ENCODE assay signal across 22 cellular contexts in genomic region chr9:37032713-37033112, GRCh38. TPM values are rescaled to one million over a fixed set of nuclear protein-coding genes. Genes with fewer than 3 reads are reported as not detected.
A peak's percentile ranks its signal among the peaks of the same experiment; 100 is the strongest.
DNase-seq lines count a peak whose midpoint lies in the region; ATAC-seq and TF ChIP-seq lines count a peak whose summit lies in the region.
"Had no signal": no experiment of that assay in that cellular context is flagged by ENCODE, and none has a peak within 500 bp of the region (broad histone marks: within the 10 kb centered on the region; RNA-seq: fewer than 3 reads in every experiment).

No MANE protein-coding gene starts in this region.

- H2AFZ ChIP-seq in OCI-LY1 (ENCODE audit: low read length) (no peak overlapping the region), osteoblast (ENCODE audit: low read length) (no peak overlapping the region)

- H3K27ac ChIP-seq in OCI-LY1 (ENCODE audit: low read depth, low read length, poor library complexity, severe bottlenecking) (peak overlapping the region; percentile 97), osteoblast (ENCODE audit: low read depth, low read length) (no peak overlapping the region), foreskin keratinocyte (no peak overlapping the region)
- H3K27ac ChIP-seq: 22Rv1, transverse colon had no signal

- H4K20me1 ChIP-seq in OCI-LY1 (ENCODE audit: insufficient read depth, low read length) = no peaks in the 10 kb centered on the region
- H4K20me1 ChIP-seq in osteoblast (ENCODE audit: insufficient read depth, low read length) = peaks cover 8% of the 10 kb centered on the region

- H3K9me2 ChIP-seq in OCI-LY1 (ENCODE audit: low read depth, low read length) = no peaks in the 10 kb centered on the region

- DNase-seq in DMS53 (lab: John Stamatoyannopoulos, UW) = peak; percentile 19
- no peak for DNase-seq in DMS53 treated with DMSO at 0.1 percent for 48 hours (lab: John Stamatoyannopoulos, UW; ENCODE audit: unreplicated experiment)
- DNase-seq in osteoblast (ENCODE audit: insufficient read length, low spot score, missing footprints) = peak; percentile 29
- DNase-seq in epidermal melanocyte (ENCODE audit: insufficient read length, low spot score) = no peak
- DNase-seq in foreskin keratinocyte = no peak
- DNase-seq in stimulated activated CD4-positive, alpha-beta T cell treated with anti-CD3 and anti-CD28 coated beads, Interleukin-4, amount 100 ng/mL, for 4 hours = no peak
- DNase-seq: activated CD4-positive, CD25-positive, alpha-beta regulatory T cell treated with anti-CD3 and anti-CD28 coated beads, Interleukin-2, amount 50 U/mL, for 72 hours; activated gamma-delta T cell treated with Interleukin-2 at 50 U/mL for 16 hours; aorta; C1 segment of cervical spinal cord; hypothalamus; NCI-H1694; NCI-H446; SHP77; stimulated activated CD4-positive, alpha-beta T cell treated with anti-CD3 and anti-CD28 coated beads, Interleukin-12 subunit alpha, Interleukin-12 subunit beta, amount 100 ng/mL, for 4 hours; stimulated activated naive CD4-positive, alpha-beta T cell; T-helper 2 cell; transverse colon had no signal

- H3K9ac ChIP-seq in OCI-LY1 (ENCODE audit: low read length) = peak overlapping the region; percentile 94

- peaks cover 5% of the 10 kb centered on the region; the same call in 1 of the 2 replicates for H3F3A ChIP-seq in OCI-LY1 (ENCODE audit: insufficient read depth, low read length)

- H3K4me3 ChIP-seq in OCI-LY1 (ENCODE audit: low read depth, low read length, poor library complexity, severe bottlenecking) (peak overlapping the region; percentile 82), osteoblast (ENCODE audit: insufficient read depth, low read length) (no peak overlapping the region)
- H3K4me3 ChIP-seq: transverse colon had no signal

- no peak for ATAC-seq in foreskin keratinocyte

- peaks cover 47% of the 10 kb centered on the region for H3K79me2 ChIP-seq in OCI-LY1 (ENCODE audit: insufficient read depth, low read length)
- no peaks in the 10 kb centered on the region for H3K79me2 ChIP-seq in osteoblast (ENCODE audit: insufficient read depth, low read length)

- H3K9me3 ChIP-seq in OCI-LY1 (ENCODE audit: low read length) (no peaks in the 10 kb centered on the region), osteoblast (ENCODE audit: low read depth, low read length) (no peaks in the 10 kb centered on the region)
- H3K9me3 ChIP-seq: transverse colon had no signal

- peak; percentile 31 for TF ChIP-seq POLR2A in GM18526 (IDR thresholded peaks at IDR 0.05; ENCODE audit: extremely low read depth, insufficient read length)

- H3K27me3 ChIP-seq in OCI-LY1 (ENCODE audit: insufficient read depth, low read length) (no peaks in the 10 kb centered on the region), osteoblast (ENCODE audit: insufficient read depth, low read length) (peaks cover 100% of the 10 kb centered on the region), foreskin keratinocyte (peaks cover 100% of the 10 kb centered on the region)

- H3K36me3 ChIP-seq in OCI-LY1 (ENCODE audit: insufficient read depth, low read length) (no peaks in the 10 kb centered on the region), osteoblast (ENCODE audit: insufficient read depth, low read length) (no peaks in the 10 kb centered on the region)
- H3K36me3 ChIP-seq: transverse colon had no signal

- H3K4me2 ChIP-seq in OCI-LY1 (ENCODE audit: low read length) = peak overlapping the region; percentile 88
- H3K4me2 ChIP-seq in osteoblast (ENCODE audit: insufficient read depth, low read length) = no peak overlapping the region

- peaks cover 81% of the 10 kb centered on the region for H3K4me1 ChIP-seq in OCI-LY1 (ENCODE audit: insufficient read depth, low read length, severe bottlenecking)
- peaks cover 15% of the 10 kb centered on the region for H3K4me1 ChIP-seq in osteoblast (ENCODE audit: insufficient read depth, low read length)
- H3K4me1 ChIP-seq in foreskin keratinocyte = no peaks in the 10 kb centered on the region

- TF ChIP-seq CTCF in OCI-LY1 (IDR thresholded peaks at IDR 0.05; ENCODE audit: low read length) = peak; percentile 40; the same call in 1 of the 2 replicates
- no peak for TF ChIP-seq CTCF in osteoblast (IDR thresholded peaks at IDR 0.05; ENCODE audit: extremely low read depth, low read depth, low read length)
- TF ChIP-seq CTCF in foreskin keratinocyte (conservative IDR thresholded peaks at IDR 0.05) = no peak

RNA-seq across cellular contexts. Expression of gene PAX5, which starts 1.4 kb away (rescaled TPM):
- total RNA-seq in osteoblast = under 0.01 TPM in 1 of 2 replicates, not detected in the other
- total RNA-seq in foreskin keratinocyte = under 0.01 and 0.03 TPM in 2 replicates
- polyA plus RNA-seq in foreskin keratinocyte = not detected in 2 replicates
- total RNA-seq: kidney epithelial cell had no signal

Comparison
In these comparisons a context has a peak if more than half of its experiments do, and no peak if none do; other contexts are left out.
1. DNase-seq: peak in DMS53 (single experiment) and osteoblast (single experiment); none in DMS53 treated with DMSO at 0.1 percent for 48 hours (single experiment), epidermal melanocyte (single experiment), foreskin keratinocyte (0 of 2) and stimulated activated CD4-positive, alpha-beta T cell treated with anti-CD3 and anti-CD28 coated beads, Interleukin-4, amount 100 ng/mL, for 4 hours (0 of 2).